ENCODE assay signal across 8 cellular contexts in the genomic region with DNA sequence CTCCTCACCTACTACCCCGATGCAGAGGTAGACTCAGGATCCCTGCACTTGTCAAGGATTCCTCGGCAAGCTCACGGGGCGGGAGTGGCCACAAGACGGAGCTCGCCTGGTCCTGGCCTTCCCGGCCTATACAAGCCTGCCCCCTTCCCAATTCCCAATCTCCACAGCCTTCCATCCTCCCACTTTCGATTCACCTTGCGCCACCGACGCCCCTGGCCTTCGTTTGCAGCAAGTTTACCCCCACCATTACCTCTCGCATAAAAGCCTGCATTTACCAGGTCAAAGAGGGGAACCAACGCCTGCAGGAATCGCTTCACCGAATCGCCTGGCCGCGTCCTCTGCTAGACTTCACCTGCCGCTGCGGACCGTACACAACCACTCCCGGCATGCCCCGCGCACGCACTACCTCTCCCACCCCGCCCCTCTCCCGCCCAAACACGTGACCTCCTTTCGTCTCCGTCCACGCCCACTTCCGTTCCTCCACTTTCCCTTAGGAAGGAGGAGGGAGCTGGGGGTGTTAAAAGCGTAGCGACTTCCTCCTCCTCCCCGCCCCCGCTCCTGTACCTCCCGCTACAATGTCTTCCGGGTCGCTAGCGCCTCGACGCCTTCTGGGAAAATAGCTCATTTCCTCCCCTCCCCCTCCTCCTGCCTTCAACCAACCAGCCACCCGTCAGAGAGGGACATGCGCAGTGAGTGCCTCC. TPM values are rescaled to one million over a fixed set of nuclear protein-coding genes. Genes with fewer than 3 reads are reported as not detected.
A peak's percentile ranks its signal among the peaks of the same experiment; 100 is the strongest.
DNase-seq lines count a peak whose midpoint lies in the region; ATAC-seq and TF ChIP-seq lines count a peak whose summit lies in the region.

TSS of gene ORC4 (minus strand) at position 380 of the 701 bp plus-strand sequence. CDS start 44,779 bp downstream, outside the sequence.

- H3K9me3 Mint-ChIP-seq in Caco-2 (ENCODE audit: unreplicated experiment) = no peaks in the 10 kb centered on the region
- H3K9me3 Mint-ChIP-seq in effector memory CD8-positive, alpha-beta T cell = no peaks in the 10 kb centered on the region

- BruUV-seq in Caco-2 (replicated peaks; lab: Mats Ljungman, UMichigan) = no TSS peak

- TF ChIP-seq CTCF in Caco-2 (IDR thresholded peaks at IDR 0.05; ENCODE audit: insufficient read depth in 1 of 2, low read depth in 1 of 2, low read length in 1 of 2, severe bottlenecking in 1 of 2, unreplicated experiment in 1 of 2) = peak; percentile 38 to 73

- H3K4me3 ChIP-seq in Caco-2 (ENCODE audit: low read depth, low read length) = peak within 1 kb of the TSS; percentile 84

- H3K9me3 ChIP-seq in Caco-2 = no peaks in the 10 kb centered on the region

- no peaks in the 10 kb centered on the region for H3K36me3 ChIP-seq in Caco-2 (ENCODE audit: control insufficient read depth, insufficient read depth, low read length)

- peak within 1 kb of the TSS; percentile 89 for H3K4me3 Mint-ChIP-seq in Caco-2 (ENCODE audit: unreplicated experiment)
- H3K4me3 Mint-ChIP-seq in effector memory CD8-positive, alpha-beta T cell = peak within 1 kb of the TSS; percentile 90 to 94

- H3K4me1 Mint-ChIP-seq in Caco-2 (ENCODE audit: low read depth, unreplicated experiment) = peaks cover 15% of the 10 kb centered on the region
- H3K4me1 Mint-ChIP-seq in effector memory CD8-positive, alpha-beta T cell (ENCODE audit: low read depth in 2 of 2) = peaks cover 36 to 52% of the 10 kb centered on the region in 2 donors

- H3K4me1 ChIP-seq in Caco-2 = peaks cover 6% of the 10 kb centered on the region; the same call in 1 of the 2 replicates

- peak; percentile 74 for ATAC-seq in GM21360 (IDR thresholded peaks at IDR 0.05; ENCODE audit: unreplicated experiment)
- ATAC-seq in effector memory CD8-positive, alpha-beta T cell (replicated peaks) = peak; percentile 84

- CTCF ChIA-PET in Caco-2 (lab: Charles Lee) = interaction anchor here (0.5 to 2.8 kb wide), 20 partner anchors 12 to 1017 kb away, joined by 3 to 31 read pairs (median 4); no protein-coding TSS in a partner anchor
- CTCF ChIA-PET in activated CD8-positive, alpha-beta memory T cell treated with anti-CD3 and anti-CD28 coated beads for 36 hours (lab: Charles Lee) = no interaction called here

- H3K27ac Mint-ChIP-seq in Caco-2 (ENCODE audit: unreplicated experiment) = peak within 1 kb of the TSS; percentile 85
- peak within 1 kb of the TSS; percentile 92 to 93 for H3K27ac Mint-ChIP-seq in effector memory CD8-positive, alpha-beta T cell

- intact Hi-C loops in Caco-2 (cut with micrococcal nuclease; ENCODE audit: unreplicated experiment) = loop anchor here (1.0 to 10.0 kb wide), 4 partner anchors 93 to 624 kb away; partner anchors contain the start of gene EPC2

- peaks cover 13% of the 10 kb centered on the region for H3K36me3 Mint-ChIP-seq in Caco-2 (ENCODE audit: insufficient read depth, unreplicated experiment)
- H3K36me3 Mint-ChIP-seq in effector memory CD8-positive, alpha-beta T cell (ENCODE audit: insufficient read depth) = peaks cover 11% of the 10 kb centered on the region

- DNase-seq in Caco-2 (peak; percentile 98 to 100), HT1080 (ENCODE audit: low read depth) (peak; percentile 99), NOMO-1 (lab: John Stamatoyannopoulos, UW; ENCODE audit: unreplicated experiment in 2 of 2) (peak; percentile 98 to 99), medulla oblongata (ENCODE audit: extremely low spot score) (peak; percentile 100)
- DNase-seq in effector memory CD8-positive, alpha-beta T cell = peak; percentile 91 to 94 (median 91)
- DNase-seq in stimulated activated CD8-positive, alpha-beta memory T cell treated with anti-CD3 and anti-CD28 coated beads, Interleukin-12 subunit alpha, Interleukin-12 subunit beta, amount 100 ng/mL, for 1 hour (ENCODE audit: low read depth) = peak; percentile 96

- no peaks in the 10 kb centered on the region for H3K27me3 ChIP-seq in Caco-2 (replicated peaks; ENCODE audit: control insufficient read depth, insufficient read depth, low read length)

- POLR2A ChIA-PET in Caco-2 (lab: Charles Lee) = interaction anchor here (0.5 to 1.4 kb wide), 14 partner anchors 8 to 1215 kb away, joined by 3 to 14 read pairs (median 4); no protein-coding TSS in a partner anchor
- POLR2A ChIA-PET in activated CD8-positive, alpha-beta memory T cell treated with anti-CD3 and anti-CD28 coated beads for 36 hours (lab: Charles Lee) = interaction anchor here (0.6 to 1.0 kb wide), 5 partner anchors 19 to 623 kb away, joined by 3 to 11 read pairs (median 3); no protein-coding TSS in a partner anchor

- no peaks in the 10 kb centered on the region for H3K27me3 Mint-ChIP-seq in Caco-2 (ENCODE audit: insufficient read depth, unreplicated experiment)
- no peaks in the 10 kb centered on the region for H3K27me3 Mint-ChIP-seq in effector memory CD8-positive, alpha-beta T cell

RNA-seq across cellular contexts. Expression of gene ORC4, which starts in this region (rescaled TPM):
- total RNA-seq in Caco-2 (2022) = 56.3 and 59.9 TPM in 2 replicates
- total RNA-seq in HT1080 (2014; rRNA removed; shearing (Covaris generic)) = 56.9 and 59.1 TPM in 2 replicates
- 63.2 and 63.4 TPM in 2 replicates for polyA plus RNA-seq in HT1080 (2015; cell fraction: cytosol; rRNA removed)
- polyA plus RNA-seq in HT1080 (2015; cell fraction: nucleus; rRNA removed) = 99.8 and 101 TPM in 2 replicates
- total RNA-seq in activated CD8-positive, alpha-beta memory T cell treated with anti-CD3 and anti-CD28 coated beads for 36 hours = 10 to 100 TPM; 32.0 to 32.5 TPM

Comparison
In these comparisons a context has a peak if more than half of its experiments do, and no peak if none do; other contexts are left out.
1. Peak in every context shown above with its lines: DNase-seq, ATAC-seq and H3K4me3 ChIP-seq.